In the genomic region with DNA sequence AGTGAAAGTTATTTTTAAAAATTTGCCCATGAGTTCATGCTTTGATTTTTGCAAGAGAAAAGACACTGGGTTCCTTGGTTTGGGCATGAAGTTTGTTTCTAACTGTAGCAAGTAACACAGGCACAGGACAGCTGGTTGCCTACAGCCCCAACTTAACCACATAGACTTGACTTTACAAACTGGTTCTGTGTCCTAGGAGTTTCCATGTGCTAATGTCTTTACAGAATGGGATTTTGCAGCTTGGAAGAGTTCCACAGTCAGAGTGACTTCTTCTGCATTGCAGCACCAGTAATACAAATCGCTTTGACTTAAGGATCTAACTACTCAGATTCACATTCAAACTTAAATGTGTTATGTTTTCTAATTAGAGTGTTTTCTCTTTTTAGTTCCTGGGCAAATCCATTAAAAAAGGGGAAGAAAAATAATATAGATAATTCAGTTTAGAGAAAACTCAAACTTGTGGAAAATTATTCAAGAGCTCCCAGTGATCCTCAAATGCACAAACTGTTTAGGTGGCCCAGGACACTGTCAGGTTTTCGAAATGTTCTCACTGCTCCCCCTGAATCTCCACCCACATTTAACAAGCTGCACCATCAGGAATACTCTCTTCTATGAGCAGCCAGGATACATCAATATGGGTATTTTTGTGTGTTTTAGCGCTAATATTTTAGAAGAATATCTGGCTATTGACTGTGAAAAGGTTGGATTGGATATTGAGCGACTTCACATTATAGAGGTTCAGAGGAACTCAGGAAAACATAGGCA, we compare ENCODE assay signal across 10 cellular contexts. TPM values are rescaled to one million over a fixed set of nuclear protein-coding genes. Genes with fewer than 3 reads are reported as not detected.
A peak's percentile ranks its signal among the peaks of the same experiment; 100 is the strongest.
DNase-seq lines count a peak whose midpoint lies in the region; ATAC-seq lines count a peak whose summit lies in the region.
"Had no signal": no experiment of that assay in that cellular context is flagged by ENCODE, and none has a peak within 500 bp of the region (broad histone marks: within the 10 kb centered on the region; RNA-seq: fewer than 3 reads in every experiment).

No MANE protein-coding gene starts in this region.

- H2BK5ac ChIP-seq in mesendoderm (ENCODE audit: low read length): peak overlapping the region; percentile 59

- H3K4ac ChIP-seq in mesendoderm (ENCODE audit: low read depth, low read length): peak overlapping the region; percentile 82

- no peak overlapping the region for H3K23ac ChIP-seq in mesendoderm (ENCODE audit: low read length)

- no peak overlapping the region for H4K8ac ChIP-seq in mesendoderm (ENCODE audit: low read depth, low read length)

- no peaks in the 10 kb centered on the region for H3K79me1 ChIP-seq in mesendoderm (ENCODE audit: low read length)

- intact Hi-C loops in CD4-positive, alpha-beta memory T cell (cut with micrococcal nuclease): no loop called here
- intact Hi-C loops in activated CD4-positive, alpha-beta memory T cell treated with anti-CD3 and anti-CD28 coated beads for 36 hours (cut with micrococcal nuclease): loop anchor here (5.0 kb wide), 1 partner anchor 1671 kb away; a partner anchor contains a TSS
- intact Hi-C loops in left colon (cut with DNase I, micrococcal nuclease): no loop called here

- peak overlapping the region; percentile 90 for H3K18ac ChIP-seq in mesendoderm (ENCODE audit: low read length)

- H3K36me3 ChIP-seq in CD4-positive, alpha-beta memory T cell (ENCODE audit: insufficient read depth, low read length): no peaks in the 10 kb centered on the region
- H3K36me3 ChIP-seq in mesendoderm (ENCODE audit: control insufficient read depth, insufficient read depth, low read length): no peaks in the 10 kb centered on the region

- no peaks in the 10 kb centered on the region for H3K9me3 ChIP-seq in CD4-positive, alpha-beta memory T cell (ENCODE audit: control insufficient read depth in 1 of 2, low read length in 2 of 2)

- H3K56ac ChIP-seq in mesendoderm (ENCODE audit: low read length): peak overlapping the region; percentile 80

- no peaks in the 10 kb centered on the region for H3K27me3 ChIP-seq in CD4-positive, alpha-beta memory T cell (ENCODE audit: insufficient read depth, low read length)
- H3K27me3 ChIP-seq in mesendoderm (ENCODE audit: insufficient read depth, low read length, poor library complexity): no peaks in the 10 kb centered on the region

- DNase-seq in CD4-positive, alpha-beta memory T cell: no peak
- DNase-seq in activated CD4-positive, alpha-beta memory T cell treated with anti-CD3 and anti-CD28 coated beads for 36 hours: no peak
- DNase-seq in mesendoderm (peak; percentile 56), left colon (no peak), putamen (ENCODE audit: low spot score) (no peak)

- peak overlapping the region in 5 of 7 donors; percentile 42 to 99 (median 94) for H3K27ac Mint-ChIP-seq in CD4-positive, alpha-beta memory T cell
- H3K27ac Mint-ChIP-seq in IgD-negative memory B cell: peak overlapping the region in 2 of 3 donors; percentile 62 to 88
- peak overlapping the region; percentile 100 for H3K27ac Mint-ChIP-seq in activated CD4-positive, alpha-beta memory T cell treated with anti-CD3 and anti-CD28 coated beads for 36 hours

- H3K4me1 ChIP-seq in CD4-positive, alpha-beta memory T cell (ENCODE audit: insufficient read depth, low read length): peaks cover 42% of the 10 kb centered on the region
- no peaks in the 10 kb centered on the region for H3K4me1 ChIP-seq in mesendoderm (ENCODE audit: control insufficient read depth, low read depth, low read length)

- peaks cover 0 to 22% of the 10 kb centered on the region in 2 donors for H3K36me3 Mint-ChIP-seq in CD4-positive, alpha-beta memory T cell
- H3K36me3 Mint-ChIP-seq in IgD-negative memory B cell: peaks cover 3% of the 10 kb centered on the region
- peaks cover 35% of the 10 kb centered on the region for H3K36me3 Mint-ChIP-seq in activated CD4-positive, alpha-beta memory T cell treated with anti-CD3 and anti-CD28 coated beads for 36 hours

- H2BK15ac ChIP-seq in mesendoderm (replicated peaks; ENCODE audit: low read depth): no peak overlapping the region

- no peak overlapping the region for H2AK5ac ChIP-seq in mesendoderm (ENCODE audit: low read length)

- CTCF ChIA-PET in CD4-positive, alpha-beta memory T cell (lab: Charles Lee; ENCODE audit: partially characterized antibody): interaction anchor here (1.0 to 11.5 kb wide), 10 partner anchors 22 to 1842 kb away, joined by 3 to 226 read pairs (median 14); a partner anchor contains a TSS
- CTCF ChIA-PET in activated CD4-positive, alpha-beta memory T cell treated with anti-CD3 and anti-CD28 coated beads for 36 hours (lab: Charles Lee): interaction anchor here (0.9 to 11.3 kb wide), 5 partner anchors 22 to 116 kb away, joined by 3 to 121 read pairs (median 4); a partner anchor contains a TSS

- H3K4me3 Mint-ChIP-seq in CD4-positive, alpha-beta memory T cell: peak overlapping the region in 7 of 8 donors; percentile 96 to 99 (median 99)
- H3K4me3 Mint-ChIP-seq in IgD-negative memory B cell: peak overlapping the region; percentile 86 to 100 (median 98)
- H3K4me3 Mint-ChIP-seq in activated CD4-positive, alpha-beta memory T cell treated with anti-CD3 and anti-CD28 coated beads for 36 hours: peak overlapping the region; percentile 96

- no peak for ATAC-seq in HG02763 (IDR thresholded peaks at IDR 0.05; ENCODE audit: unreplicated experiment)
- no peak for ATAC-seq in left colon
- ATAC-seq in HG02610 (IDR thresholded peaks at IDR 0.05; ENCODE audit: unreplicated experiment): no peak

- H2BK120ac ChIP-seq in mesendoderm (ENCODE audit: low read depth, low read length): peak overlapping the region; percentile 64

- no peaks in the 10 kb centered on the region for H3K27me3 Mint-ChIP-seq in CD4-positive, alpha-beta memory T cell
- no peaks in the 10 kb centered on the region for H3K27me3 Mint-ChIP-seq in IgD-negative memory B cell
- peaks cover 21% of the 10 kb centered on the region for H3K27me3 Mint-ChIP-seq in activated CD4-positive, alpha-beta memory T cell treated with anti-CD3 and anti-CD28 coated beads for 36 hours

- no peak overlapping the region for H3K4me2 ChIP-seq in mesendoderm (ENCODE audit: low read length)

- H3K4me1 Mint-ChIP-seq in CD4-positive, alpha-beta memory T cell: peaks cover 28 to 71% (median 46%) of the 10 kb centered on the region in 4 donors
- H3K4me1 Mint-ChIP-seq in IgD-negative memory B cell: peaks cover 28 to 43% (median 39%) of the 10 kb centered on the region in 3 donors
- H3K4me1 Mint-ChIP-seq in activated CD4-positive, alpha-beta memory T cell treated with anti-CD3 and anti-CD28 coated beads for 36 hours (ENCODE audit: low read depth): peaks cover 53% of the 10 kb centered on the region

- peak overlapping the region; percentile 62 for H3K27ac ChIP-seq in CD4-positive, alpha-beta memory T cell (ENCODE audit: low read depth, low read length)
- peak overlapping the region; percentile 15 for H3K27ac ChIP-seq in mesendoderm (ENCODE audit: low read depth, low read length)

- no peak overlapping the region for H4K5ac ChIP-seq in mesendoderm (ENCODE audit: low read length)

- WGBS in mesendoderm (ENCODE audit: extremely low coverage, insufficient coverage, low lambda C conversion rate): 100% methylated on average over 2 of the region's 4 CpGs

- no peaks in the 10 kb centered on the region for H3K79me2 ChIP-seq in mesendoderm (ENCODE audit: control insufficient read depth, insufficient read depth, low read length)

- POLR2A ChIA-PET in CD4-positive, alpha-beta memory T cell (lab: Charles Lee; ENCODE audit: partially characterized antibody): interaction anchor here (0.9 to 12.7 kb wide), 20 partner anchors 18 to 1847 kb away, joined by 3 to 1261 read pairs (median 34); a partner anchor contains a TSS
- POLR2A ChIA-PET in activated CD4-positive, alpha-beta memory T cell treated with anti-CD3 and anti-CD28 coated beads for 36 hours (lab: Charles Lee): interaction anchor here (0.6 to 12.2 kb wide), 16 partner anchors 22 to 1824 kb away, joined by 3 to 507 read pairs (median 46); a partner anchor contains a TSS

- H3K9me3 Mint-ChIP-seq in CD4-positive, alpha-beta memory T cell: peaks cover 0 to 10% (median 0%) of the 10 kb centered on the region in 8 donors
- peaks cover 3 to 4% (median 4%) of the 10 kb centered on the region in 3 donors for H3K9me3 Mint-ChIP-seq in IgD-negative memory B cell
- H3K9me3 Mint-ChIP-seq in activated CD4-positive, alpha-beta memory T cell treated with anti-CD3 and anti-CD28 coated beads for 36 hours: peaks cover 10% of the 10 kb centered on the region

- H3K9ac ChIP-seq in mesendoderm (ENCODE audit: low read length): peak overlapping the region; percentile 56

- peak overlapping the region in 1 of 2 donors; percentile 69 for H3K4me3 ChIP-seq in CD4-positive, alpha-beta memory T cell (ENCODE audit: low read length in 2 of 2)
- H3K4me3 ChIP-seq in mesendoderm (ENCODE audit: low read length): no peak overlapping the region

RNA-seq across cellular contexts. Expression of a gene that starts 44.1 kb away (rescaled TPM):
- total RNA-seq in CD4-positive, alpha-beta memory T cell: not detected
- not detected for polyA plus RNA-seq in CD4-positive, alpha-beta memory T cell
- polyA plus RNA-seq in IgD-negative memory B cell: not detected
- total RNA-seq in activated CD4-positive, alpha-beta memory T cell treated with anti-CD3 and anti-CD28 coated beads for 36 hours: not detected
- not detected for polyA plus RNA-seq in mesendoderm (2013, experiment 1 of 2)
- not detected for polyA plus RNA-seq in mesendoderm (2013, experiment 2 of 2)
- total RNA-seq in left colon: not detected
- total RNA-seq: NCI-H460 had no signal
- polyA plus RNA-seq: small intestine had no signal
